8 cellular contexts compared by ENCODE assay signal in genomic region chr3:132317229-132317948, GRCh38. TPM values are rescaled to one million over a fixed set of nuclear protein-coding genes. Genes with fewer than 3 reads are reported as not detected.
DNase-seq lines count a peak whose midpoint lies in the region; ATAC-seq and TF ChIP-seq lines count a peak whose summit lies in the region.

TSS of gene ACP3 (plus strand) at chr3:132317407. CDS start at chr3:132317457, 50 bp downstream.

- H3K9me3 ChIP-seq in sigmoid colon, result no peaks in the 10 kb centered on the region

- H3K36me3 ChIP-seq in sigmoid colon, result no peaks in the 10 kb centered on the region

- no peaks in the 10 kb centered on the region for H3K4me1 Mint-ChIP-seq in activated CD4-positive, alpha-beta memory T cell treated with anti-CD3 and anti-CD28 coated beads, Interleukin-2, amount 10 ng/mL, durations not matched to agents 7 days and 5 days

- POLR2A ChIA-PET in activated CD4-positive, alpha-beta memory T cell treated with anti-CD3 and anti-CD28 coated beads, Interleukin-2, amount 10 ng/mL, durations not matched to agents 7 days and 5 days (lab: Charles Lee), result no interaction called here

- peaks cover 7% of the 10 kb centered on the region for H3K27me3 Mint-ChIP-seq in activated CD4-positive, alpha-beta memory T cell treated with anti-CD3 and anti-CD28 coated beads, Interleukin-2, amount 10 ng/mL, durations not matched to agents 7 days and 5 days

- DNase-seq in EL (peak; percentile 2), HS-27A (ENCODE audit: low read depth) (peak; percentile 42), SW480 (ENCODE audit: low spot score) (peak; percentile 60), cardiac septum (ENCODE audit: low spot score) (peak; percentile 78), sigmoid colon (no peak), T-helper 2 cell (no peak)
- no peak for DNase-seq in activated CD4-positive, alpha-beta memory T cell treated with anti-CD3 and anti-CD28 coated beads, Interleukin-2, amount 10 ng/mL, durations not matched to agents 7 days and 5 days

- WGBS in sigmoid colon, 2 donors, result 6 to 19% methylated on average over 6 of the region's 6 CpGs

- H3K4me1 ChIP-seq in sigmoid colon, result peaks cover 0 to 12% (median 8%) of the 10 kb centered on the region in 4 donors

- no peak for TF ChIP-seq POLR2A in sigmoid colon (IDR thresholded peaks at IDR 0.05)

- no peak for TF ChIP-seq CTCF in sigmoid colon (IDR thresholded peaks at IDR 0.05)

- intact Hi-C loops in cardiac septum (cut with DNase I), result no loop called here
- intact Hi-C loops in sigmoid colon (cut with DNase I), result no loop called here

- ATAC-seq in HG03280 (IDR thresholded peaks at IDR 0.05; ENCODE audit: unreplicated experiment), result no peak

- H3K27ac Mint-ChIP-seq in activated CD4-positive, alpha-beta memory T cell treated with anti-CD3 and anti-CD28 coated beads, Interleukin-2, amount 10 ng/mL, durations not matched to agents 7 days and 5 days, result no peak within 1 kb of the TSS

- CTCF ChIA-PET in activated CD4-positive, alpha-beta memory T cell treated with anti-CD3 and anti-CD28 coated beads, Interleukin-2, amount 10 ng/mL, durations not matched to agents 7 days and 5 days (lab: Charles Lee), result no interaction called here

- no peaks in the 10 kb centered on the region for H3K36me3 Mint-ChIP-seq in activated CD4-positive, alpha-beta memory T cell treated with anti-CD3 and anti-CD28 coated beads, Interleukin-2, amount 10 ng/mL, durations not matched to agents 7 days and 5 days (ENCODE audit: low read depth)

- no peak within 1 kb of the TSS for H3K4me3 Mint-ChIP-seq in activated CD4-positive, alpha-beta memory T cell treated with anti-CD3 and anti-CD28 coated beads, Interleukin-2, amount 10 ng/mL, durations not matched to agents 7 days and 5 days

- H3K27ac ChIP-seq in sigmoid colon, result peak within 1 kb of the TSS in 3 of 4 donors; percentile 33 to 42 (median 40)

- no peaks in the 10 kb centered on the region for H3K27me3 ChIP-seq in sigmoid colon

- H3K9me3 Mint-ChIP-seq in activated CD4-positive, alpha-beta memory T cell treated with anti-CD3 and anti-CD28 coated beads, Interleukin-2, amount 10 ng/mL, durations not matched to agents 7 days and 5 days, result no peaks in the 10 kb centered on the region

- H3K4me3 ChIP-seq in sigmoid colon, result peak within 1 kb of the TSS in 1 of 4 donors; percentile 15

- no peak for TF ChIP-seq EP300 in sigmoid colon (IDR thresholded peaks at IDR 0.05)

RNA-seq across cellular contexts. Expression of gene ACP3, which starts in this region (rescaled TPM):
- total RNA-seq in cardiac septum, result 0.78 TPM
- 1 to 10 TPM in 2 of 4 donors, under 1 TPM in 1, not detected in 1; 0.71 to 6.5 (median 1.5) TPM for total RNA-seq in sigmoid colon
- 1 to 10 TPM; 1.8 to 9.6 (median 1.8) TPM for polyA plus RNA-seq in sigmoid colon
- total RNA-seq in activated CD4-positive, alpha-beta memory T cell treated with anti-CD3 and anti-CD28 coated beads, Interleukin-2, amount 10 ng/mL, durations not matched to agents 7 days and 5 days, result not detected

Comparison
In these comparisons a context has a peak if more than half of its experiments do, and no peak if none do; other contexts are left out.
1. Peak in DNase-seq in cardiac septum; RNA of the gene not detected or under 1 TPM.
2. DNase-seq: peak in EL (single experiment), HS-27A (single experiment) and SW480 (single experiment); none in sigmoid colon (single experiment), T-helper 2 cell (0 of 5) and activated CD4-positive, alpha-beta memory T cell treated with anti-CD3 and anti-CD28 coated beads, Interleukin-2, amount 10 ng/mL, durations not matched to agents 7 days and 5 days (single experiment).